28 cellular contexts compared by ENCODE assay signal in the genomic region with DNA sequence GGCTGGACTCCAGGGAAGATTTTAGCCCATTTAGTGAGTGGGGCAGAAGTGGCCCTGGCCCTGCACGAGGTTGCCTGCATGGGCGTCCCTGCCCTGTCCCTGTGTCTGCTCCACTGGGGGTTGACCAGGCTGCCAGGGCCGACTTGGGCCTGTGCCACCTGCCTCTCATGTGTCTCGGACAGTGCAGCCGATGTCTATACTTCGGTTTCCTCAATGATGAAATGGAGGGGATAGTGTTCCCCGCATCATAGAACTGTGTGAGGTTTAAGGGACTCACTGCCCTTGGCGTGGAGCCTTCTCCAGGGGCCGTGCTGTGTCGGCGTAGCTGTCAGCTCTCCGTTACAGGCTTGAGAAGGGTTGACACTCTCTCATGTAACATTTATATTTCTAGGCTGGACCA. TPM values are rescaled to one million over a fixed set of nuclear protein-coding genes. Genes with fewer than 3 reads are reported as not detected.
"Had no signal": no experiment of that assay in that cellular context is flagged by ENCODE, and none has a peak within 500 bp of the region (broad histone marks: within the 10 kb centered on the region; RNA-seq: fewer than 3 reads in every experiment).

No MANE protein-coding gene starts in this region.

- H3K27ac Mint-ChIP-seq: activated B cell treated with CpG ODN at 0.5 μM for 24 hours; activated CD4-positive, alpha-beta T cell treated with anti-CD3 and anti-CD28 coated beads for 36 hours; activated naive CD8-positive, alpha-beta T cell treated with anti-CD3 and anti-CD28 coated beads for 36 hours; activated T-helper 2 cell treated with anti-CD3 and anti-CD28 coated beads, Interferon-gamma antibody, Interleukin-2, Interleukin-4, amounts not matched to agents 10 μg/mL and 5 μg/mL and 100 μg/mL, durations not matched to agents 14 hours and 24 hours and 36 hours; naive B cell had no signal

- H3K4me1 Mint-ChIP-seq: activated B cell treated with CpG ODN at 0.5 μM for 24 hours; activated CD4-positive, alpha-beta T cell treated with anti-CD3 and anti-CD28 coated beads for 36 hours; activated naive CD8-positive, alpha-beta T cell treated with anti-CD3 and anti-CD28 coated beads for 36 hours; neural crest cell had no signal

- H3K9me3 ChIP-seq: thyroid gland had no signal

- H3K4me3 ChIP-seq: hepatocyte, thyroid gland had no signal

- ATAC-seq: activated CD4-positive, alpha-beta T cell treated with anti-CD3 and anti-CD28 coated beads for 36 hours had no signal

- H3K9me3 Mint-ChIP-seq: activated B cell treated with CpG ODN at 0.5 μM for 24 hours; activated naive CD8-positive, alpha-beta T cell treated with anti-CD3 and anti-CD28 coated beads for 36 hours; activated T-cell treated with anti-CD3 and anti-CD28 coated beads, Interleukin-2, amount 50 U/mL, for 24 hours; activated T-helper 2 cell treated with anti-CD3 and anti-CD28 coated beads, Interferon-gamma antibody, Interleukin-2, Interleukin-4, amounts not matched to agents 10 μg/mL and 5 μg/mL and 100 μg/mL, durations not matched to agents 14 hours and 24 hours and 36 hours; immature natural killer cell; naive B cell; neural crest cell; stimulated activated naive CD8-positive, alpha-beta T cell treated with anti-CD3 and anti-CD28 coated beads, Interleukin-15, Interleukin-2, amounts not matched to agents 100 ng/mL and 50 ng/mL, for 24 hours had no signal

- H3K27ac ChIP-seq: hepatocyte, thyroid gland had no signal

- H3K79me2 ChIP-seq: hepatocyte had no signal

- H3K4me1 ChIP-seq: thyroid gland had no signal

- H3K27me3 Mint-ChIP-seq: activated B cell treated with CpG ODN at 0.5 μM for 24 hours; activated CD4-positive, alpha-beta T cell treated with anti-CD3 and anti-CD28 coated beads for 36 hours; activated naive CD8-positive, alpha-beta T cell treated with anti-CD3 and anti-CD28 coated beads for 36 hours; activated T-cell treated with anti-CD3 and anti-CD28 coated beads, Interleukin-2, amount 50 U/mL, for 24 hours; naive B cell; stimulated activated naive CD8-positive, alpha-beta T cell treated with anti-CD3 and anti-CD28 coated beads, Interleukin-15, Interleukin-2, amounts not matched to agents 100 ng/mL and 50 ng/mL, for 24 hours had no signal

- FAIRE-seq: bronchial epithelial cell had no signal

- H3K4me3 Mint-ChIP-seq: activated B cell treated with CpG ODN at 0.5 μM for 24 hours; activated CD4-positive, alpha-beta T cell treated with anti-CD3 and anti-CD28 coated beads for 36 hours; activated naive CD8-positive, alpha-beta T cell treated with anti-CD3 and anti-CD28 coated beads for 36 hours; activated T-cell treated with anti-CD3 and anti-CD28 coated beads, Interleukin-2, amount 50 U/mL, for 24 hours; naive B cell; neural crest cell; stimulated activated naive CD8-positive, alpha-beta T cell treated with anti-CD3 and anti-CD28 coated beads, Interleukin-15, Interleukin-2, amounts not matched to agents 100 ng/mL and 50 ng/mL, for 24 hours had no signal

- DNase-seq: activated B cell treated with CpG ODN at 0.5 μM for 24 hours; activated CD4-positive, alpha-beta T cell treated with anti-CD3 and anti-CD28 coated beads for 36 hours; activated CD4-positive, alpha-beta T cell treated with anti-CD3 and anti-CD28 coated beads, Interleukin-2, amount 50 U/mL, for 4 hours; activated CD8-positive, alpha-beta memory T cell treated with anti-CD3 and anti-CD28 coated beads for 24 hours; activated CD8-positive, alpha-beta memory T cell treated with anti-CD3 and anti-CD28 coated beads, Interleukin-2, amount 50 U/mL, for 4 hours; activated naive CD4-positive, alpha-beta T cell treated with Interleukin-2 at 50 U/mL for 16 hours; activated naive CD8-positive, alpha-beta T cell treated with anti-CD3 and anti-CD28 coated beads for 36 hours; activated T-cell treated with anti-CD3 and anti-CD28 coated beads, Interleukin-2, amount 50 U/mL, for 24 hours; cerebellar nuclear complex; cortex of kidney; foreskin fibroblast; immature natural killer cell; kidney glomerular epithelial cell; naive B cell; occipital lobe; retina; stimulated activated CD4-positive, alpha-beta T cell treated with anti-CD3 and anti-CD28 coated beads, Interleukin-12 subunit alpha, Interleukin-12 subunit beta, amount 100 ng/mL, for 4 hours; stimulated activated CD4-positive, alpha-beta T cell treated with anti-CD3 and anti-CD28 coated beads, Interleukin-4, amount 100 ng/mL, for 4 hours; T-helper 1 cell; T-helper 9 cell; thyroid gland had no signal

- H3K4me2 ChIP-seq: hepatocyte had no signal

- H2AFZ ChIP-seq: hepatocyte had no signal

- H3K27me3 ChIP-seq: hepatocyte, thyroid gland had no signal

RNA-seq across cellular contexts. Expression of a gene that starts 27.0 kb away (rescaled TPM):
- total RNA-seq: epithelial cell of proximal tubule had no signal
- polyA plus RNA-seq: fibroblast of lung, immature natural killer cell had no signal
